Comparison of ENCODE assay signal across 17 cellular contexts in the genomic region with DNA sequence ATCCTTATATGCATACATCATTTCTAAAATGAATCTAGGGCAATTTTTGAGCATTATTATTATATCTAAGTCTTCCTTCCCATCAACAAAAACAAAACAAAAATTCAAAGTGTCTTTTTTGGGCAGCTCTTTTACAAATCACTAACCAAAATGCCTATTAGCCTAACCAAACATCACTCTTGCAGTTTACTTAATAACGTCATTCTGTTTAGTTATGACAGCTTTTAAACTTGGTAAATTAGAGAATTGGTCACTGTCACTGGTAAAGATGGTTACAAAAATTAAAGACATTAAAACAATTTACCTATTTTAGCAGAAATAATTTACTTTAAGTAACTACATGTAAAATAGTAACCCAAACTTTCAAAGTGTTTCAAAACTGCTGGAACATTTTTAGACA. TPM values are rescaled to one million over a fixed set of nuclear protein-coding genes. Genes with fewer than 3 reads are reported as not detected.
DNase-seq lines count a peak whose midpoint lies in the region; ATAC-seq and TF ChIP-seq lines count a peak whose summit lies in the region.
"Had no signal": no experiment of that assay in that cellular context is flagged by ENCODE, and none has a peak within 500 bp of the region (broad histone marks: within the 10 kb centered on the region; RNA-seq: fewer than 3 reads in every experiment).

No MANE protein-coding gene starts in this region.

- H3K4me3 ChIP-seq in breast epithelium (no peak overlapping the region), lower lobe of right lung (peak overlapping the region; percentile 74), upper lobe of left lung (peak overlapping the region in 2 of 4 donors; percentile 68 to 96)

- CTCF ChIA-PET in MCF 10A (lab: Yijun Ruan, JAX), result interaction anchor here (0.8 to 6.5 kb wide), 4 partner anchors 12 to 171 kb away, joined by 3 to 63 read pairs (median 22); no protein-coding TSS in a partner anchor

- intact Hi-C loops in MCF 10A (cut with micrococcal nuclease) (no loop called here), breast epithelium (cut with DNase I; ENCODE audit: low total_unique reads) (no loop called here), lower lobe of right lung (cut with DNase I) (no loop called here)

- ATAC-seq in lower lobe of right lung (no peak), upper lobe of left lung (ENCODE audit: low FRiP score in 2 of 2) (no peak)
- ATAC-seq in activated T-cell treated with anti-CD3 and anti-CD28 coated beads, Interleukin-2, amount 50 U/mL, for 72 hours (replicated peaks in 1 of 2), result no peak
- ATAC-seq: activated T-helper 17 cell treated with anti-CD3 and anti-CD28 coated beads, Interleukin-2, amount 50 U/mL, for 72 hours; stimulated activated naive CD8-positive, alpha-beta T cell treated with anti-CD3 and anti-CD28 coated beads, Interleukin-15, amount 100 ng/mL, for 72 hours had no signal

- 29 to 35% methylated on average over 1 of the region's 1 CpG for WGBS in upper lobe of left lung, 2 donors

- H3K4me3 Mint-ChIP-seq in MCF 10A (ENCODE audit: unreplicated experiment) (peak overlapping the region; percentile 95), endothelial cell (ENCODE audit: unreplicated experiment) (peak overlapping the region; percentile 99)
- no peak overlapping the region for H3K4me3 Mint-ChIP-seq in activated T-cell treated with anti-CD3 and anti-CD28 coated beads, Interleukin-2, amount 50 U/mL, for 72 hours
- H3K4me3 Mint-ChIP-seq: activated CD4-positive, alpha-beta memory T cell treated with anti-CD3 and anti-CD28 coated beads for 36 hours; activated T-helper 17 cell treated with anti-CD3 and anti-CD28 coated beads, Interleukin-2, amount 50 U/mL, for 72 hours; stimulated activated naive CD8-positive, alpha-beta T cell treated with anti-CD3 and anti-CD28 coated beads, Interleukin-15, amount 100 ng/mL, for 72 hours had no signal

- no peaks in the 10 kb centered on the region for H3K27me3 Mint-ChIP-seq in MCF 10A (ENCODE audit: insufficient read depth, unreplicated experiment)
- peaks cover 11% of the 10 kb centered on the region for H3K27me3 Mint-ChIP-seq in endothelial cell (ENCODE audit: unreplicated experiment)
- H3K27me3 Mint-ChIP-seq in activated T-cell treated with anti-CD3 and anti-CD28 coated beads, Interleukin-2, amount 50 U/mL, for 72 hours (ENCODE audit: low read depth), result peaks cover 72% of the 10 kb centered on the region

- H3K4me1 ChIP-seq in breast epithelium, result no peaks in the 10 kb centered on the region
- H3K4me1 ChIP-seq in lower lobe of right lung, result peaks cover 15% of the 10 kb centered on the region
- peaks cover 8 to 21% (median 12%) of the 10 kb centered on the region in 4 donors for H3K4me1 ChIP-seq in upper lobe of left lung

- peak overlapping the region in 1 of 2 donors; percentile 8 for H3K27ac ChIP-seq in breast epithelium
- H3K27ac ChIP-seq in lower lobe of right lung, result no peak overlapping the region
- H3K27ac ChIP-seq in upper lobe of left lung, result peak overlapping the region in 3 of 4 donors; percentile 22 to 96 (median 95)
- H3K27ac ChIP-seq: neutrophil had no signal

- no peak for TF ChIP-seq CTCF in MCF 10A (IDR thresholded peaks at IDR 0.05; ENCODE audit: unreplicated experiment)
- no peak for TF ChIP-seq CTCF in breast epithelium (IDR thresholded peaks at IDR 0.05)
- no peak for TF ChIP-seq CTCF in endothelial cell (IDR thresholded peaks at IDR 0.05; ENCODE audit: unreplicated experiment)
- no peak for TF ChIP-seq CTCF in lower lobe of right lung (IDR thresholded peaks at IDR 0.05)
- TF ChIP-seq CTCF in upper lobe of left lung (IDR thresholded peaks at IDR 0.05), result no peak

- no peak for TF ChIP-seq POLR2A in breast epithelium (IDR thresholded peaks at IDR 0.05)
- TF ChIP-seq POLR2A in upper lobe of left lung (IDR thresholded peaks at IDR 0.05), result no peak

- H3K9me3 ChIP-seq in breast epithelium (no peaks in the 10 kb centered on the region), lower lobe of right lung (no peaks in the 10 kb centered on the region), upper lobe of left lung (no peaks in the 10 kb centered on the region)
- H3K9me3 ChIP-seq: neutrophil had no signal

- no peaks in the 10 kb centered on the region for H3K27me3 ChIP-seq in breast epithelium
- H3K27me3 ChIP-seq in lower lobe of right lung (ENCODE audit: low read depth), result peaks cover 9% of the 10 kb centered on the region
- H3K27me3 ChIP-seq in upper lobe of left lung, result no peaks in the 10 kb centered on the region

- no TSS peak for BruUV-seq in MCF 10A (replicated peaks; lab: Mats Ljungman, UMichigan)

- POLR2A ChIA-PET in MCF 10A (lab: Yijun Ruan, JAX), result interaction anchor here (0.7 to 6.3 kb wide), 10 partner anchors 9 to 183 kb away, joined by 3 to 106 read pairs (median 12); no protein-coding TSS in a partner anchor

- no peaks in the 10 kb centered on the region for H3K36me3 ChIP-seq in breast epithelium
- no peaks in the 10 kb centered on the region for H3K36me3 ChIP-seq in lower lobe of right lung
- H3K36me3 ChIP-seq in upper lobe of left lung, result no peaks in the 10 kb centered on the region
- H3K36me3 ChIP-seq: neutrophil had no signal

- DNase-seq in MCF 10A (ENCODE audit: unreplicated experiment) (no peak), breast epithelium (ENCODE audit: low spot score in 2 of 2) (no peak), endothelial cell (ENCODE audit: low spot score) (no peak), lower lobe of right lung (no peak), upper lobe of left lung (no peak), UCSD-AML1 (lab: John Stamatoyannopoulos, UW; ENCODE audit: unreplicated experiment) (no peak), NCI-H1930 (lab: John Stamatoyannopoulos, UW) (no peak)
- no peak for DNase-seq in activated T-cell treated with anti-CD3 and anti-CD28 coated beads, Interleukin-2, amount 50 U/mL, for 72 hours
- DNase-seq: 8988T; activated CD4-positive, alpha-beta memory T cell treated with anti-CD3 and anti-CD28 coated beads for 36 hours; CD4-positive, alpha-beta memory T cell; KBM-7; NCI-H1417 treated with DMSO at 0.1 percent for 48 hours; NCI-H345; stimulated activated naive CD8-positive, alpha-beta T cell treated with anti-CD3 and anti-CD28 coated beads, Interleukin-15, amount 100 ng/mL, for 72 hours had no signal

- TF ChIP-seq EP300 in upper lobe of left lung (IDR thresholded peaks at IDR 0.05), result no peak

- H3K4me1 Mint-ChIP-seq in MCF 10A (ENCODE audit: insufficient read depth, unreplicated experiment), result peaks cover 52% of the 10 kb centered on the region
- peaks cover 54% of the 10 kb centered on the region for H3K4me1 Mint-ChIP-seq in endothelial cell (ENCODE audit: unreplicated experiment)
- peaks cover 13% of the 10 kb centered on the region for H3K4me1 Mint-ChIP-seq in activated T-cell treated with anti-CD3 and anti-CD28 coated beads, Interleukin-2, amount 50 U/mL, for 72 hours (ENCODE audit: low read depth)

- H3K27ac Mint-ChIP-seq in MCF 10A (ENCODE audit: low read depth, unreplicated experiment) (peak overlapping the region; percentile 90), endothelial cell (ENCODE audit: unreplicated experiment) (no peak overlapping the region)
- H3K27ac Mint-ChIP-seq in activated T-cell treated with anti-CD3 and anti-CD28 coated beads, Interleukin-2, amount 50 U/mL, for 72 hours, result no peak overlapping the region
- H3K27ac Mint-ChIP-seq: activated CD4-positive, alpha-beta memory T cell treated with anti-CD3 and anti-CD28 coated beads for 36 hours; activated T-helper 17 cell treated with anti-CD3 and anti-CD28 coated beads, Interleukin-2, amount 50 U/mL, for 72 hours; CD4-positive, alpha-beta memory T cell; stimulated activated naive CD8-positive, alpha-beta T cell treated with anti-CD3 and anti-CD28 coated beads, Interleukin-15, amount 100 ng/mL, for 72 hours had no signal

- H3K36me3 Mint-ChIP-seq in MCF 10A (ENCODE audit: insufficient read depth, unreplicated experiment) (peaks cover 7% of the 10 kb centered on the region), endothelial cell (ENCODE audit: low read depth, unreplicated experiment) (peaks cover 21% of the 10 kb centered on the region)
- no peaks in the 10 kb centered on the region for H3K36me3 Mint-ChIP-seq in activated T-cell treated with anti-CD3 and anti-CD28 coated beads, Interleukin-2, amount 50 U/mL, for 72 hours (ENCODE audit: insufficient read depth in 2 of 2)
- H3K36me3 Mint-ChIP-seq: activated CD4-positive, alpha-beta memory T cell treated with anti-CD3 and anti-CD28 coated beads for 36 hours; CD4-positive, alpha-beta memory T cell had no signal

- H3K9me3 Mint-ChIP-seq in MCF 10A (ENCODE audit: unreplicated experiment) (no peaks in the 10 kb centered on the region), endothelial cell (ENCODE audit: unreplicated experiment) (no peaks in the 10 kb centered on the region)
- H3K9me3 Mint-ChIP-seq in activated T-cell treated with anti-CD3 and anti-CD28 coated beads, Interleukin-2, amount 50 U/mL, for 72 hours, result no peaks in the 10 kb centered on the region
- H3K9me3 Mint-ChIP-seq: activated CD4-positive, alpha-beta memory T cell treated with anti-CD3 and anti-CD28 coated beads for 36 hours; activated T-helper 17 cell treated with anti-CD3 and anti-CD28 coated beads, Interleukin-2, amount 50 U/mL, for 72 hours; stimulated activated naive CD8-positive, alpha-beta T cell treated with anti-CD3 and anti-CD28 coated beads, Interleukin-15, amount 100 ng/mL, for 72 hours had no signal

RNA-seq across cellular contexts. Expression of a gene that starts 2.8 kb away (rescaled TPM):
- total RNA-seq in MCF 10A (2022) (38.6 and 46.7 TPM in 2 replicates), breast epithelium (10 to 100 TPM; 49.1 to 88.0 (median 70.8) TPM), endothelial cell (ENCODE audit: unreplicated experiment) (276 TPM), lower lobe of right lung (63.8 TPM), upper lobe of left lung (10 to 100 TPM; 43.8 to 87.5 (median 49.0) TPM)
- total RNA-seq in activated T-cell treated with anti-CD3 and anti-CD28 coated beads, Interleukin-2, amount 50 U/mL, for 72 hours, result 1 to 10 TPM; 1.3 to 1.8 TPM
- total RNA-seq: activated T-helper 17 cell treated with anti-CD3 and anti-CD28 coated beads, Interleukin-2, amount 50 U/mL, for 72 hours; CD4-positive, alpha-beta memory T cell had no signal

Comparison
In these comparisons a context has a peak if more than half of its experiments do, and no peak if none do; other contexts are left out.
1. H3K4me3 Mint-ChIP-seq: peak in MCF 10A (single experiment) and endothelial cell (single experiment); none in activated T-cell treated with anti-CD3 and anti-CD28 coated beads, Interleukin-2, amount 50 U/mL, for 72 hours (0 of 2).
2. RNA of a gene that starts 2.8 kb away (total RNA-seq): 276 TPM in endothelial cell (single experiment), 49.1 to 88.0 TPM in breast epithelium, 63.8 TPM in lower lobe of right lung (single experiment), 43.8 to 87.5 TPM in upper lobe of left lung and 38.6 to 46.7 TPM in MCF 10A; 1.3 to 1.8 TPM in activated T-cell treated with anti-CD3 and anti-CD28 coated beads, Interleukin-2, amount 50 U/mL, for 72 hours; every median in the first group is over 10 times any median in the second.